ENCODE assay signal across 8 cellular contexts in genomic region chr1:91499904-91500755, GRCh38. TPM values are rescaled to one million over a fixed set of nuclear protein-coding genes. Genes with fewer than 3 reads are reported as not detected.
A peak's percentile ranks its signal among the peaks of the same experiment; 100 is the strongest.
DNase-seq lines count a peak whose midpoint lies in the region; ATAC-seq and TF ChIP-seq lines count a peak whose summit lies in the region.

No MANE protein-coding gene starts in this region.

- in situ Hi-C loops in mammary epithelial cell (cut with MboI; ENCODE audit: low sequenced_read_pairs in 2 of 2), result loop anchor here in 1 of 2 donors (25.0 kb wide), 1 partner anchor 787 kb away; the partner anchor contains the start of genes GLMN and RPAP2

- H3K27me3 ChIP-seq in DOHH2 (ENCODE audit: control insufficient read depth, low read length), result no peaks in the 10 kb centered on the region
- H3K27me3 ChIP-seq in mammary epithelial cell (ENCODE audit: insufficient read depth, low read length), result no peaks in the 10 kb centered on the region
- no peaks in the 10 kb centered on the region for H3K27me3 ChIP-seq in muscle layer of duodenum (ENCODE audit: low read depth, low read length)

- intact Hi-C loops in mammary epithelial cell (cut with micrococcal nuclease) (loop anchor here (2.0 to 10.0 kb wide), 3 partner anchors 59 to 335 kb away; no protein-coding TSS in a partner anchor), posterior vena cava (cut with DNase I) (no loop called here)

- H3K4me1 ChIP-seq in DOHH2 (ENCODE audit: control insufficient read depth, low read length) (peaks cover 36% of the 10 kb centered on the region), mammary epithelial cell (ENCODE audit: insufficient read depth, low read length) (peaks cover 3% of the 10 kb centered on the region), muscle layer of duodenum (ENCODE audit: control insufficient read depth in 1 of 2, insufficient read depth in 2 of 2, low read length in 2 of 2) (peaks cover 0 to 6% of the 10 kb centered on the region in 2 donors)

- H3K36me3 ChIP-seq in DOHH2 (ENCODE audit: control insufficient read depth, low read length), result peaks cover 34% of the 10 kb centered on the region
- H3K36me3 ChIP-seq in mammary epithelial cell (ENCODE audit: insufficient read depth, low read length), result no peaks in the 10 kb centered on the region
- no peaks in the 10 kb centered on the region for H3K36me3 ChIP-seq in muscle layer of duodenum (ENCODE audit: control insufficient read depth in 1 of 2, insufficient read depth in 2 of 2, low read length in 2 of 2)

- peak overlapping the region; percentile 97 for H2AFZ ChIP-seq in mammary epithelial cell (ENCODE audit: low read depth, low read length)

- H3K79me2 ChIP-seq in DOHH2 (ENCODE audit: control insufficient read depth, low read length), result peaks cover 42% of the 10 kb centered on the region
- H3K79me2 ChIP-seq in mammary epithelial cell (ENCODE audit: insufficient read depth, low read length), result peaks cover 14% of the 10 kb centered on the region

- H3K27ac ChIP-seq in DOHH2 (ENCODE audit: low read depth, low read length) (peak overlapping the region; percentile 70), mammary epithelial cell (ENCODE audit: insufficient read depth, low read depth, low read length) (peak overlapping the region; percentile 85), muscle layer of duodenum (ENCODE audit: low read length) (peak overlapping the region; percentile 90)

- H3K4me2 ChIP-seq in DOHH2 (ENCODE audit: low read length), result peak overlapping the region; percentile 99
- H3K4me2 ChIP-seq in mammary epithelial cell (ENCODE audit: insufficient read depth, low read depth, low read length), result peak overlapping the region; percentile 88

- H3K4me3 ChIP-seq in DOHH2 (ENCODE audit: low read length) (peak overlapping the region; percentile 89), mammary epithelial cell (replicated peaks in 1 of 3; ENCODE audit: insufficient read depth in 1 of 3, low read depth in 2 of 3, low read length in 3 of 3) (peak overlapping the region; percentile 59 to 76 (median 67)), muscle layer of duodenum (ENCODE audit: low read depth in 1 of 2, low read length in 2 of 2) (peak overlapping the region; percentile 78 to 81)
- H3K4me3 ChIP-seq in Jurkat, Clone E6-1 (ENCODE audit: low read length), result peak overlapping the region; percentile 71

- dilution Hi-C loops in mammary epithelial cell (cut with HindIII; ENCODE audit: low sequenced_read_pairs), result no loop called here

- peak; percentile 9 for ATAC-seq in GM21526 (IDR thresholded peaks at IDR 0.05; ENCODE audit: low FRiP score, unreplicated experiment)

- DNase-seq in Jurkat, Clone E6-1 (ENCODE audit: low read depth, low spot score), result no peak
- DNase-seq in mammary epithelial cell, result no peak
- DNase-seq in NCI-H1105 treated with DMSO at 0.1 percent for 48 hours (lab: John Stamatoyannopoulos, UW), result no peak
- DNase-seq in NCI-H345 treated with DMSO at 0.1 percent for 48 hours (lab: John Stamatoyannopoulos, UW; ENCODE audit: unreplicated experiment), result no peak
- no peak for DNase-seq in posterior vena cava (ENCODE audit: low spot score)

- H3K9me2 ChIP-seq in DOHH2 (replicated peaks; ENCODE audit: control insufficient read depth, low read length), result no peaks in the 10 kb centered on the region; the same call in 1 of the 2 replicates

- H4K20me1 ChIP-seq in DOHH2 (ENCODE audit: control insufficient read depth, insufficient read depth, low read depth, low read length) (peaks cover 9% of the 10 kb centered on the region; the same call in 1 of the 2 replicates), mammary epithelial cell (ENCODE audit: insufficient read depth, low read length) (no peaks in the 10 kb centered on the region)

- TSS peak; percentile 59 for BruUV-seq in mammary epithelial cell (replicated peaks; lab: Mats Ljungman, UMichigan)

- H3K9ac ChIP-seq in mammary epithelial cell (ENCODE audit: insufficient read depth, low read length), result peak overlapping the region; percentile 16

- CTCF ChIA-PET in mammary epithelial cell (lab: Charles Lee; ENCODE audit: low non-redundant PET), result interaction anchor here (0.6 kb wide), 1 partner anchor 334 kb away, joined by 3 read pairs; no protein-coding TSS in a partner anchor

- H3F3A ChIP-seq in DOHH2 (ENCODE audit: control insufficient read depth, insufficient read depth), result no peaks in the 10 kb centered on the region

- TF ChIP-seq CTCF in DOHH2 (IDR thresholded peaks at IDR 0.05; ENCODE audit: low read depth, low read length, poor library complexity, severe bottlenecking) (no peak), mammary epithelial cell (conservative IDR thresholded peaks at IDR 0.05 in 1 of 2, IDR thresholded peaks at IDR 0.05 in 1 of 2; ENCODE audit: extremely low read depth in 1 of 2, insufficient read depth in 1 of 2, low read depth in 1 of 2, low read length in 2 of 2) (no peak)

- 34% methylated on average over 10 of the region's 14 CpGs for WGBS in mammary epithelial cell (ENCODE audit: low coverage, missing lambda C conversion rate)

- no peaks in the 10 kb centered on the region for H3K9me3 ChIP-seq in DOHH2 (ENCODE audit: control insufficient read depth, insufficient read depth, low read length)
- H3K9me3 ChIP-seq in mammary epithelial cell (replicated peaks; ENCODE audit: insufficient read depth, low read length), result no peaks in the 10 kb centered on the region
- H3K9me3 ChIP-seq in muscle layer of duodenum (ENCODE audit: control insufficient read depth in 1 of 2, low read length in 2 of 2), result no peaks in the 10 kb centered on the region

RNA-seq across cellular contexts. Expression of gene CDC7, which starts 0.5 kb away (rescaled TPM):
- 47.6 TPM for polyA plus RNA-seq in Jurkat, Clone E6-1 (2012; ENCODE audit: insufficient read depth, insufficient read length)
- total RNA-seq in mammary epithelial cell, result 1 to 10 TPM; 2.8 to 7.6 TPM
- 4.1 TPM for polyA plus RNA-seq in mammary epithelial cell
- polyA minus RNA-seq in mammary epithelial cell, result 5.6 TPM
- 1 to 10 TPM; 1.8 to 2.0 TPM for total RNA-seq in posterior vena cava
